23 cellular contexts compared by ENCODE assay signal in genomic region chr15:27638950-27639349, GRCh38.
DNase-seq lines count a peak whose midpoint lies in the region; ATAC-seq and TF ChIP-seq lines count a peak whose summit lies in the region.
"Had no signal": no experiment of that assay in that cellular context is flagged by ENCODE, and none has a peak within 500 bp of the region (broad histone marks: within the 10 kb centered on the region; RNA-seq: fewer than 3 reads in every experiment).

No MANE protein-coding gene starts in this region.

- peaks cover 28% of the 10 kb centered on the region for H3K9me3 Mint-ChIP-seq in WTC11

- H2BK15ac ChIP-seq in neuronal stem cell (ENCODE audit: low read length), result peak overlapping the region; percentile 74

- no peak overlapping the region for H4K91ac ChIP-seq in neuronal stem cell (ENCODE audit: low read depth, low read length, poor library complexity)

- no peak for TF ChIP-seq CTCF in WTC11 (IDR thresholded peaks at IDR 0.05)

- H3K27me3 ChIP-seq in iPS-18a (ENCODE audit: control insufficient read depth, insufficient read depth, low read length), result no peaks in the 10 kb centered on the region
- H3K27me3 ChIP-seq in neuronal stem cell (ENCODE audit: control insufficient read depth in 3 of 3, insufficient read depth in 3 of 3, low read depth in 1 of 3, low read length in 3 of 3), result no peaks in the 10 kb centered on the region
- H3K27me3 ChIP-seq in MG63, result no peaks in the 10 kb centered on the region
- H3K27me3 ChIP-seq: BLaER1 treated with 17β-estradiol and CSF1 and Interleukin-3, amounts not matched to agents 10 nM and 100 nM; SJSA1 had no signal

- H3K27ac Mint-ChIP-seq in WTC11, result no peak overlapping the region
- H3K27ac Mint-ChIP-seq: CD4-positive, alpha-beta T cell; HFFc6 had no signal

- no peaks in the 10 kb centered on the region; the same call in 1 of the 2 replicates for H3K27me3 Mint-ChIP-seq in WTC11 (ENCODE audit: low read depth)
- H3K27me3 Mint-ChIP-seq: CD4-positive, alpha-beta T cell had no signal

- WGBS in neuronal stem cell (ENCODE audit: extremely low coverage in 2 of 2, insufficient read length in 2 of 2, insufficient replicate concordance in 1 of 2), 2 donors, result no CpG with 5 or more reads among the region's 13 CpGs

- H3K9ac ChIP-seq in iPS-18a (ENCODE audit: low read length), result no peak overlapping the region
- no peak overlapping the region for H3K9ac ChIP-seq in neuronal stem cell (ENCODE audit: low read depth, low read length, poor library complexity)
- H3K9ac ChIP-seq: BLaER1 treated with 17β-estradiol and CSF1 and Interleukin-3, amounts not matched to agents 10 nM and 100 nM had no signal

- CTCF ChIA-PET in WTC11 (lab: Charles Lee), result no interaction called here

- H3K4me3 Mint-ChIP-seq in WTC11, result no peak overlapping the region
- H3K4me3 Mint-ChIP-seq: CD4-positive, alpha-beta T cell; HFFc6 had no signal

- peak overlapping the region; percentile 43 for H3K23ac ChIP-seq in neuronal stem cell (ENCODE audit: low read depth, low read length, poor library complexity)

- no peak overlapping the region for H3K4me2 ChIP-seq in neuronal stem cell (ENCODE audit: insufficient read depth, low read length, poor library complexity, severe bottlenecking)
- H3K4me2 ChIP-seq: BLaER1 treated with 17β-estradiol and CSF1 and Interleukin-3, amounts not matched to agents 10 nM and 100 nM had no signal

- H2AFZ ChIP-seq in neuronal stem cell (ENCODE audit: low read length), result no peak overlapping the region

- H3K4me3 ChIP-seq in iPS-18a (ENCODE audit: low read length), result no peak overlapping the region
- H3K4me3 ChIP-seq in neuronal stem cell (ENCODE audit: low read length in 2 of 2), result no peak overlapping the region
- H3K4me3 ChIP-seq in MG63, result no peak overlapping the region
- H3K4me3 ChIP-seq: BLaER1 treated with 17β-estradiol and CSF1 and Interleukin-3, amounts not matched to agents 10 nM and 100 nM; GM12878; HAP-1; SJSA1 had no signal

- no peak overlapping the region for H3K4ac ChIP-seq in neuronal stem cell (ENCODE audit: low read length)

- H4K8ac ChIP-seq in neuronal stem cell (ENCODE audit: low read depth, low read length), result no peak overlapping the region

- H3K27ac ChIP-seq in iPS-18a (ENCODE audit: low read length), result peak overlapping the region; percentile 36
- H3K27ac ChIP-seq in neuronal stem cell (replicated peaks; ENCODE audit: low read length), result no peak overlapping the region
- H3K27ac ChIP-seq: BLaER1 treated with 17β-estradiol and CSF1 and Interleukin-3, amounts not matched to agents 10 nM and 100 nM; SJSA1 had no signal

- POLR2A ChIA-PET in WTC11 (lab: Charles Lee), result no interaction called here

- H3K4me1 ChIP-seq in iPS-18a (ENCODE audit: control insufficient read depth, low read depth, low read length), result peaks cover 19% of the 10 kb centered on the region
- peaks cover 0 to 4% of the 10 kb centered on the region in 2 donors for H3K4me1 ChIP-seq in neuronal stem cell (ENCODE audit: control insufficient read depth in 2 of 2, insufficient read depth in 1 of 2, low read depth in 1 of 2, low read length in 2 of 2)
- H3K4me1 ChIP-seq: HAP-1, SJSA1 had no signal

- H2AK5ac ChIP-seq in neuronal stem cell (ENCODE audit: low read depth, low read length), result peak overlapping the region; percentile 89

- no peaks in the 10 kb centered on the region for H3K79me1 ChIP-seq in neuronal stem cell (ENCODE audit: low read depth, low read length)

- H2BK5ac ChIP-seq in neuronal stem cell (ENCODE audit: low read length), result no peak overlapping the region

- no peak overlapping the region for H2BK120ac ChIP-seq in neuronal stem cell (ENCODE audit: low read depth, low read length)

- no peak for ATAC-seq in WTC11
- ATAC-seq: GM12878 had no signal

- H3K9me3 ChIP-seq in iPS-18a (ENCODE audit: control insufficient read depth, low read depth, low read length) (peaks cover 6% of the 10 kb centered on the region), neuronal stem cell (replicated peaks in 1 of 2; ENCODE audit: control insufficient read depth in 2 of 2, insufficient read depth in 1 of 2, low read depth in 1 of 2, low read length in 2 of 2) (no peaks in the 10 kb centered on the region), MG63 (no peaks in the 10 kb centered on the region)
- H3K9me3 ChIP-seq: HAP-1 had no signal

- H3K36me3 Mint-ChIP-seq in WTC11, result peaks cover 5% of the 10 kb centered on the region; the same call in 1 of the 2 replicates

- H3K18ac ChIP-seq in neuronal stem cell (ENCODE audit: low read length), result peak overlapping the region; percentile 83

- no peaks in the 10 kb centered on the region for H3K36me3 ChIP-seq in iPS-18a (ENCODE audit: control insufficient read depth, low read depth, low read length)
- no peaks in the 10 kb centered on the region for H3K36me3 ChIP-seq in neuronal stem cell (replicated peaks in 1 of 2; ENCODE audit: control insufficient read depth in 2 of 2, insufficient read depth in 2 of 2, low read length in 2 of 2)
- H3K36me3 ChIP-seq in MG63, result no peaks in the 10 kb centered on the region
- H3K36me3 ChIP-seq: BLaER1 treated with 17β-estradiol and CSF1 and Interleukin-3, amounts not matched to agents 10 nM and 100 nM; HAP-1; SJSA1 had no signal

- peak overlapping the region; percentile 84 for H2BK12ac ChIP-seq in neuronal stem cell (ENCODE audit: low read length)

- DNase-seq in ELF-1 (ENCODE audit: low read depth, low spot score), result peak; percentile 50
- DNase-seq in WTC11 (ENCODE audit: low spot score), result peak; percentile 26
- DNase-seq in neuronal stem cell (ENCODE audit: low spot score), result no peak
- no peak for DNase-seq in stimulated activated CD8-positive, alpha-beta memory T cell treated with anti-CD3 and anti-CD28 coated beads, Interleukin-4, amount 100 ng/mL, for 48 hours
- DNase-seq in UCSD-AML1 (lab: John Stamatoyannopoulos, UW; ENCODE audit: unreplicated experiment), result no peak
- DNase-seq in MG63, result no peak
- DNase-seq: CD4-positive, alpha-beta T cell; COR-L47; GDM1; HFFc6; IMR-90; KG1; MM.1S; NCI-H2029; NCI-H446 treated with DMSO at 0.1 percent for 48 hours; NCI-H526; Right ventricle myocardium superior; RPMI8226 had no signal

- peak overlapping the region; percentile 94 for H3K14ac ChIP-seq in neuronal stem cell (ENCODE audit: low read length)

- peaks cover 34% of the 10 kb centered on the region for H3K4me1 Mint-ChIP-seq in WTC11

TF ChIP-seq in WTC11, 78 proteins besides CTCF, POLR2A, EP300 and RAD21:
- TF ChIP-seq ZNF281 (CRISPR knock-in tag; IDR thresholded peaks at IDR 0.05) (0 out of 2 replicates have a peak, but pooled peaks have one; percentile 30), E2F4 (CRISPR knock-in tag; IDR thresholded peaks at IDR 0.05; ENCODE audit: borderline replicate concordance, low read depth) (no peak), ATF2 (CRISPR knock-in tag; IDR thresholded peaks at IDR 0.05; ENCODE audit: borderline replicate concordance, low read depth) (no peak)

Comparison
In these comparisons a context has a peak if more than half of its experiments do, and no peak if none do; other contexts are left out.
1. DNase-seq: peak in ELF-1 (single experiment) and WTC11 (single experiment); none in neuronal stem cell (single experiment), stimulated activated CD8-positive, alpha-beta memory T cell treated with anti-CD3 and anti-CD28 coated beads, Interleukin-4, amount 100 ng/mL, for 48 hours (single experiment), UCSD-AML1 (single experiment) and MG63 (single experiment).